ENCODE assay signal across 1 cellular context in the genomic region with DNA sequence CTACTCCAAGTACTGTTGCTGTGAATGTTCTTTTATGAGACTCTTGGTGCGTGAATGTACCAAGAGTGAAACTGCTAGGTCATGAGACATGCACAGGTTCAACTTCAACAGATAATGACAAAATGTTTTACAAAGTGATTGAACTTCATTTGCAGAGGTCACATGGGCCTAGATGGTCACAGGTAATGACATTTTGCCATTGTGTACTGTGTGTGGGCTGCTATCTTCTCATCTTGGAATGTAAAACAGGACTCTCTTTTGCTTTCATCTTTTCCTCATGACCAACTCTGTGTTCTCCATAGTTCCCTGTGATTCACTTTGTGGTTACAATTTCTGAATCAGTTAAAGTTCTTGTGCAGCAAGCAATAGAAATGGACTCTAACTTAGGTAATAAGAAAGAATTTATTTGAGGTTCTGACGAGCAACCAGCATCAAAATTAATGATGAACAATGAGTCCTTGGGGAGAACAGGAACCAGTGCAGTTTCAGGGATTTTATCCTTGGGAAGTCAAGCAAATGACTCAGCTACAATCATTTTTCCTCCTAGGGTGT.
TF ChIP-seq lines count a peak whose summit lies in the region.

No MANE protein-coding gene starts in this region.

TF ChIP-seq in GM23338, 12 proteins besides CTCF, POLR2A, EP300 and RAD21 (continued from another document):
- TF ChIP-seq ETS1 (IDR thresholded peaks at IDR 0.05) (no peak), EZH2 (IDR thresholded peaks at IDR 0.05; ENCODE audit: low read depth, unreplicated experiment) (no peak), NANOG (IDR thresholded peaks at IDR 0.05; ENCODE audit: borderline replicate concordance) (no peak), EZH2phosphoT487 (IDR thresholded peaks at IDR 0.05; ENCODE audit: unreplicated experiment) (no peak), CREB1 (CRISPR knock-in tag; IDR thresholded peaks at IDR 0.05; ENCODE audit: low read depth) (no peak), ZNF331 (CRISPR knock-in tag; IDR thresholded peaks at IDR 0.05; ENCODE audit: low read depth) (no peak), POLR2AphosphoS5 (IDR thresholded peaks at IDR 0.05; ENCODE audit: low read depth) (no peak), ZNF114 (CRISPR knock-in tag; IDR thresholded peaks at IDR 0.05) (no peak), STAT1 (IDR thresholded peaks at IDR 0.05; ENCODE audit: unreplicated experiment) (no peak)
